In the genomic region with DNA sequence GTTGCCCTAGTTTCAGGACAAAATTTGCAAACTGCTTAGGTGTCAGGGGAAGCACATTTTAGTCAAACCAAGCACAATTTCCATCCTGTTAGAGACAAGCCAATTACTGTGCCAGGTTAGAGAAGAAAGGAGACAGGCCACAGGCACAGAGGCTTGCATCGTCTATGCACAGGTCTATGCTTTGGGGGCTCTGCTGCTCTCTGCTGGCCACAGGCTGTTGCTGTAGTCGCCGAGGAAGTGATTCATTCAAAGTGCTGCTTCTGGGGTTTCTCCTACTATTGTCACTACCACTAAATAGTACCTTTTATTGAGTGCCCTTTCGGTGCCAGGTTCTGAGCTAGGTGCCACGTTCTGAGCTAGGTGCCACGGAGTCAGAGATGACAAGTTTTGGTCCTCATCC, we compare ENCODE assay signal across 9 cellular contexts. TPM values are rescaled to one million over a fixed set of nuclear protein-coding genes. Genes with fewer than 3 reads are reported as not detected.
A peak's percentile ranks its signal among the peaks of the same experiment; 100 is the strongest.
DNase-seq lines count a peak whose midpoint lies in the region; ATAC-seq and TF ChIP-seq lines count a peak whose summit lies in the region.
"Had no signal": no experiment of that assay in that cellular context is flagged by ENCODE, and none has a peak within 500 bp of the region (broad histone marks: within the 10 kb centered on the region; RNA-seq: fewer than 3 reads in every experiment).

No MANE protein-coding gene starts in this region.

- DNase-seq in ELR (ENCODE audit: low read depth) (peak; percentile 48), Karpas-422 (peak; percentile 74), SJSA1 (ENCODE audit: low read depth in 1 of 2, low spot score in 2 of 2) (peak; percentile 1 to 41), cardiac muscle cell (ENCODE audit: low read depth in 1 of 2, low spot score in 1 of 2) (peak; percentile 54 to 63), renal cortical epithelial cell (ENCODE audit: low read depth) (peak; percentile 26), vagina (ENCODE audit: extremely low spot score in 2 of 2) (no peak)
- DNase-seq in activated naive CD4-positive, alpha-beta T cell treated with anti-CD3 and anti-CD28 coated beads for 36 hours: peak; percentile 82

- no peaks in the 10 kb centered on the region for H3K27me3 Mint-ChIP-seq in activated naive CD4-positive, alpha-beta T cell treated with anti-CD3 and anti-CD28 coated beads for 36 hours (ENCODE audit: low read depth)

- peak overlapping the region; percentile 23 for H3K27ac Mint-ChIP-seq in activated naive CD4-positive, alpha-beta T cell treated with anti-CD3 and anti-CD28 coated beads for 36 hours

- H3K36me3 ChIP-seq in Karpas-422 (ENCODE audit: insufficient read depth, low read length) (no peaks in the 10 kb centered on the region), SJSA1 (no peaks in the 10 kb centered on the region), cardiac muscle cell (no peaks in the 10 kb centered on the region), vagina (no peaks in the 10 kb centered on the region)

- CTCF ChIA-PET in activated naive CD4-positive, alpha-beta T cell treated with anti-CD3 and anti-CD28 coated beads for 36 hours (lab: Charles Lee): interaction anchor here (0.6 to 4.1 kb wide), 18 partner anchors 9 to 348 kb away, joined by 3 to 24 read pairs (median 3); no protein-coding TSS in a partner anchor

- H2AFZ ChIP-seq in Karpas-422 (ENCODE audit: low read length): no peak overlapping the region

- H3K9me3 Mint-ChIP-seq in activated naive CD4-positive, alpha-beta T cell treated with anti-CD3 and anti-CD28 coated beads for 36 hours: no peaks in the 10 kb centered on the region

- no peaks in the 10 kb centered on the region for H3K4me1 ChIP-seq in Karpas-422 (ENCODE audit: low read length)
- no peaks in the 10 kb centered on the region for H3K4me1 ChIP-seq in SJSA1 (replicated peaks)
- no peaks in the 10 kb centered on the region for H3K4me1 ChIP-seq in cardiac muscle cell (ENCODE audit: low read depth)
- H3K4me1 ChIP-seq in vagina: no peaks in the 10 kb centered on the region

- H3K4me2 ChIP-seq in Karpas-422 (ENCODE audit: low read depth, low read length, poor library complexity, severe bottlenecking): no peak overlapping the region

- TF ChIP-seq CTCF in cardiac muscle cell (IDR thresholded peaks at IDR 0.05; ENCODE audit: low read depth, low read length) (peak; percentile 74), vagina (IDR thresholded peaks at IDR 0.05) (peak in 1 of 3 experiments; percentile 23)

- peak; percentile 94 for ATAC-seq in GM21717 (IDR thresholded peaks at IDR 0.05; ENCODE audit: unreplicated experiment)

- H3K36me3 Mint-ChIP-seq in activated naive CD4-positive, alpha-beta T cell treated with anti-CD3 and anti-CD28 coated beads for 36 hours (ENCODE audit: low read depth): no peaks in the 10 kb centered on the region

- peak overlapping the region; percentile 4 for H3K4me3 Mint-ChIP-seq in activated naive CD4-positive, alpha-beta T cell treated with anti-CD3 and anti-CD28 coated beads for 36 hours

- no peaks in the 10 kb centered on the region for H3K9me3 ChIP-seq in Karpas-422 (ENCODE audit: low read length)
- no peaks in the 10 kb centered on the region for H3K9me3 ChIP-seq in SJSA1 (replicated peaks)
- H3K9me3 ChIP-seq in cardiac muscle cell (ENCODE audit: low read depth): no peaks in the 10 kb centered on the region
- H3K9me3 ChIP-seq in vagina: no peaks in the 10 kb centered on the region

- TF ChIP-seq POLR2A in vagina (IDR thresholded peaks at IDR 0.05): no peak

- intact Hi-C loops in activated naive CD4-positive, alpha-beta T cell treated with anti-CD3 and anti-CD28 coated beads for 36 hours (cut with micrococcal nuclease): loop anchor here (1.0 to 5.0 kb wide), 6 partner anchors 8 to 475 kb away; a partner anchor contains a TSS
- intact Hi-C loops in vagina (cut with DNase I): loop anchor here (5.0 kb wide), 1 partner anchor 80 kb away; a partner anchor contains a TSS

- H4K20me1 ChIP-seq in Karpas-422 (ENCODE audit: insufficient read depth, low read depth, low read length): no peaks in the 10 kb centered on the region

- peaks cover 37% of the 10 kb centered on the region for H3K4me1 Mint-ChIP-seq in activated naive CD4-positive, alpha-beta T cell treated with anti-CD3 and anti-CD28 coated beads for 36 hours (ENCODE audit: low read depth)

- H3K79me2 ChIP-seq in Karpas-422 (ENCODE audit: low read length): no peaks in the 10 kb centered on the region

- H3K27me3 ChIP-seq in Karpas-422 (ENCODE audit: low read length) (no peaks in the 10 kb centered on the region), SJSA1 (replicated peaks) (no peaks in the 10 kb centered on the region), cardiac muscle cell (no peaks in the 10 kb centered on the region), vagina (no peaks in the 10 kb centered on the region)

- H3K9ac ChIP-seq in Karpas-422 (ENCODE audit: low read length): no peak overlapping the region

- H3K4me3 ChIP-seq in Karpas-422 (ENCODE audit: low read length) (no peak overlapping the region), SJSA1 (no peak overlapping the region), cardiac muscle cell (no peak overlapping the region), vagina (no peak overlapping the region)

- no peaks in the 10 kb centered on the region for H3K9me2 ChIP-seq in Karpas-422 (replicated peaks; ENCODE audit: insufficient read depth, low read length)

- H3K27ac ChIP-seq in Karpas-422 (ENCODE audit: low read length): no peak overlapping the region
- no peak overlapping the region for H3K27ac ChIP-seq in SJSA1
- no peak overlapping the region for H3K27ac ChIP-seq in cardiac muscle cell
- H3K27ac ChIP-seq in vagina: no peak overlapping the region
- H3K27ac ChIP-seq: epithelial cell of prostate had no signal

RNA-seq across cellular contexts. Expression of a gene that starts 45.5 kb away (rescaled TPM):
- not detected in 2 replicates for total RNA-seq in Karpas-422 (2014; rRNA removed; shearing (Covaris generic); ENCODE audit: low replicate concordance)
- total RNA-seq in SJSA1 (2014; rRNA removed; shearing (Covaris generic)): not detected in 2 replicates
- not detected for total RNA-seq in activated naive CD4-positive, alpha-beta T cell treated with anti-CD3 and anti-CD28 coated beads for 36 hours
- total RNA-seq in cardiac muscle cell (not detected in 2 replicates), renal cortical epithelial cell (3.3 TPM in 1 of 2 replicates, not detected in the other), vagina (not detected)
- polyA plus RNA-seq in cardiac muscle cell: not detected in 2 replicates

Comparison
In these comparisons a context has a peak if more than half of its experiments do, and no peak if none do; other contexts are left out.
1. DNase-seq: peak in ELR (single experiment), Karpas-422 (single experiment), SJSA1 (2 of 2), activated naive CD4-positive, alpha-beta T cell treated with anti-CD3 and anti-CD28 coated beads for 36 hours (single experiment), cardiac muscle cell (2 of 2) and renal cortical epithelial cell (single experiment); none in vagina (0 of 2).